8 cellular contexts compared by ENCODE assay signal in the genomic region with DNA sequence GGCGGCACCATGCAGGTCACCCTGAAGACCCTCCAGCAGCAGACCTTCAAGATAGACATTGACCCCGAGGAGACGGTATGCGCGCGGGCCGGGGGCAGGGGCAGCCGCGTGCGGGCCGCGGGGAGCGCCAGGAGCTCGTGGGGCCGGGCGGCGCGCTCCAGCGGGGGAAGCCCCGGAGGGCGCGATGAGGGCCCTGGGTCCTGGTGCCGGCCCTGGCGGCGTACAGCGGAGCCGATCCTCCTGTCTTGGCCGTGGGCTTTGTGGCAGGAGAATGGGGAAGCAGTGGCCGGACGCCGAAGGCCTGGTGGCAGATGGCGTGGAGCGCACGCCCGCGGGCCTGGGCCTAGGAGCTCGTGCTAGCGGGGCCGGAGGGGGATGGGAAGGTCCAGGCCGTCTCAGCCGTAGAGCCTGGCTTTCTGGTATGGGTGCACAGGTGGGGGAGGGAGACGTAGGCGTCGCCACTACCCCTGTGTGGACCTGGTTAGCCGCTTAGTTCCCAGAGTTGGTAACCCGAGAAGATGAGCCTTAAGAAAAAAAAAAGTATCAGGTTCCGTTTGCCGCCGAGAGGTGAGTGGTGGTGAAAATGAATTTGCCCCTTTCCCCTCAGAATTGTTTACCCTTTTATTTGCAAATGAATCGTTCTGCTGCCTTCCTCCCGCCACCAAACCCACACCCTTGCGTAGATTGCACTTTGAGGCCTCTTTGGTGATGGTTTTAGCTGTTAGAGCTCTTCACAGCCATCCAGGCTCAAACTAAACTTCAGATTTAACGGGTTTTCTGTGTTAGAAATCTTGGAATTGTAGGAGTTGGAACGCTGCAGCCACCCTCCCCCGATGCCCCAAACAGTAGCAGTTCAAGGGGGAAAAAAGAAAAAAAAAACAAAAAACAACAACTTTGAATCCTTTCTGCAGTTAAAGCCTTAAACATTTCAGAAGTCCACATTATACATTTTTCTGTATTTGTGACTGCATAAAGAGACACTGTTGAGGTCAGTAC. TPM values are rescaled to one million over a fixed set of nuclear protein-coding genes. Genes with fewer than 3 reads are reported as not detected.
A peak's percentile ranks its signal among the peaks of the same experiment; 100 is the strongest.
DNase-seq lines count a peak whose midpoint lies in the region; ATAC-seq, FAIRE-seq and TF ChIP-seq lines count a peak whose summit lies in the region.

No MANE protein-coding gene starts in this region.

- H3K27ac ChIP-seq in HUES64 (ENCODE audit: low read depth, low read length): peak overlapping the region; percentile 100
- H3K27ac ChIP-seq in stomach smooth muscle (ENCODE audit: low read length): peak overlapping the region; percentile 93

- DNase-seq in DMS153 treated with DMSO at 0.1 percent for 48 hours (lab: John Stamatoyannopoulos, UW; ENCODE audit: unreplicated experiment): peak; percentile 34
- peak; percentile 67 for DNase-seq in RCC 7860 (ENCODE audit: low spot score)
- peak; percentile 41 for DNase-seq in activated effector memory CD4-positive, alpha-beta T cell treated with Interleukin-2 at 50 U/mL for 16 hours
- peak; percentile 57 to 78 for DNase-seq in foreskin fibroblast
- peak; percentile 43 for DNase-seq in neural crest cell (ENCODE audit: low read depth, low spot score)

- peaks cover 36% of the 10 kb centered on the region for H3K4me1 Mint-ChIP-seq in neural crest cell

- H3K4me3 ChIP-seq in HUES64 (ENCODE audit: low read length) (peak overlapping the region; percentile 88), foreskin fibroblast (ENCODE audit: low read depth in 1 of 2, low read length in 2 of 2) (peak overlapping the region; percentile 57 to 74), stomach smooth muscle (ENCODE audit: low read length in 2 of 2) (peak overlapping the region; percentile 60 to 91)

- H3K9me3 ChIP-seq in HUES64 (ENCODE audit: insufficient read depth, low read depth, low read length): no peaks in the 10 kb centered on the region
- H3K9me3 ChIP-seq in stomach smooth muscle (ENCODE audit: control insufficient read depth in 2 of 2, low read length in 2 of 2): no peaks in the 10 kb centered on the region

- peak overlapping the region; percentile 99 for H3K9ac ChIP-seq in HUES64 (ENCODE audit: low read depth, low read length)
- H3K9ac ChIP-seq in stomach smooth muscle (ENCODE audit: low read length in 2 of 2): peak overlapping the region; percentile 90 to 92

- H3K4me1 ChIP-seq in HUES64 (ENCODE audit: insufficient read depth, low read length) (peaks cover 23% of the 10 kb centered on the region), stomach smooth muscle (ENCODE audit: control insufficient read depth, insufficient read depth, low read length) (peaks cover 13% of the 10 kb centered on the region)

- no peaks in the 10 kb centered on the region for H3K27me3 Mint-ChIP-seq in neural crest cell (ENCODE audit: low read depth)

- H3K36me3 ChIP-seq in HUES64 (ENCODE audit: insufficient read depth, low read length) (0 out of 2 replicates have a peak, but pooled peaks cover 2% of the 10 kb centered on the region), stomach smooth muscle (ENCODE audit: control insufficient read depth in 2 of 2, insufficient read depth in 2 of 2, low read length in 2 of 2) (no peaks in the 10 kb centered on the region)

- H3K27me3 ChIP-seq in HUES64 (ENCODE audit: insufficient read depth, low read length) (no peaks in the 10 kb centered on the region), stomach smooth muscle (ENCODE audit: control insufficient read depth in 1 of 2, insufficient read depth in 2 of 2, low read length in 2 of 2) (no peaks in the 10 kb centered on the region)

- H3K9me3 Mint-ChIP-seq in neural crest cell: no peaks in the 10 kb centered on the region

- ATAC-seq in GM21526 (IDR thresholded peaks at IDR 0.05; ENCODE audit: low FRiP score, unreplicated experiment): peak; percentile 51

- peaks cover 2% of the 10 kb centered on the region for H3K36me3 Mint-ChIP-seq in neural crest cell (ENCODE audit: low read depth)

- no peak for FAIRE-seq in RCC 7860 (lab: Jason Lieb, UNC)

- peak overlapping the region; percentile 97 for H3K27ac Mint-ChIP-seq in neural crest cell (ENCODE audit: unreplicated experiment)

- TF ChIP-seq CTCF in foreskin fibroblast (IDR thresholded peaks at IDR 0.05; ENCODE audit: low read depth, low read length) (no peak), neural crest cell (conservative IDR thresholded peaks at IDR 0.05) (peak; percentile 15)

- H3K4me3 Mint-ChIP-seq in neural crest cell: peak overlapping the region; percentile 98

- WGBS in HUES64: under 1% methylated on average over 47 of the region's 55 CpGs

RNA-seq across cellular contexts. Expression of a gene that starts 0.8 kb away (rescaled TPM):
- 129 TPM for polyA plus RNA-seq in HUES64 (2013, experiment 1 of 2)
- 139 TPM for polyA plus RNA-seq in HUES64 (2013, experiment 2 of 2)
- 141 and 151 TPM in 2 replicates for total RNA-seq in neural crest cell

Comparison
In these comparisons a context has a peak if more than half of its experiments do, and no peak if none do; other contexts are left out.
1. Peak in every context shown above with its lines: DNase-seq, ATAC-seq, H3K4me3 ChIP-seq and H3K27ac ChIP-seq.